9 cellular contexts compared by ENCODE assay signal in genomic region chr16:17345043-17345442, GRCh38.
A peak's percentile ranks its signal among the peaks of the same experiment; 100 is the strongest.
DNase-seq lines count a peak whose midpoint lies in the region; ATAC-seq and TF ChIP-seq lines count a peak whose summit lies in the region.
"Had no signal": no experiment of that assay in that cellular context is flagged by ENCODE, and none has a peak within 500 bp of the region (broad histone marks: within the 10 kb centered on the region; RNA-seq: fewer than 3 reads in every experiment).

No MANE protein-coding gene starts in this region.

- H3K36me3 Mint-ChIP-seq in MCF 10A (ENCODE audit: insufficient read depth, unreplicated experiment) = no peaks in the 10 kb centered on the region
- peaks cover 0 to 7% of the 10 kb centered on the region in 2 donors for H3K36me3 Mint-ChIP-seq in activated naive CD4-positive, alpha-beta T cell treated with anti-CD3 and anti-CD28 coated beads, Interleukin-2, amount 50 U/mL, for 72 hours

- peaks cover 20% of the 10 kb centered on the region for H3K9me3 Mint-ChIP-seq in MCF 10A (ENCODE audit: unreplicated experiment)
- H3K9me3 Mint-ChIP-seq in activated naive CD4-positive, alpha-beta T cell treated with anti-CD3 and anti-CD28 coated beads, Interleukin-2, amount 50 U/mL, for 72 hours = no peaks in the 10 kb centered on the region
- H3K9me3 Mint-ChIP-seq: CD8-positive, alpha-beta T cell had no signal

- H3K27ac ChIP-seq in breast epithelium (peak overlapping the region; percentile 56 to 72), lower lobe of right lung (peak overlapping the region; percentile 18)

- CTCF ChIA-PET in MCF 10A (lab: Yijun Ruan, JAX) = no interaction called here

- H3K4me1 Mint-ChIP-seq in MCF 10A (ENCODE audit: insufficient read depth, unreplicated experiment) = no peaks in the 10 kb centered on the region

- no peak overlapping the region for H3K4me3 ChIP-seq in breast epithelium
- H3K4me3 ChIP-seq in lower lobe of right lung = no peak overlapping the region

- no peak overlapping the region for H3K27ac Mint-ChIP-seq in MCF 10A (ENCODE audit: low read depth, unreplicated experiment)
- H3K27ac Mint-ChIP-seq in activated naive CD4-positive, alpha-beta T cell treated with anti-CD3 and anti-CD28 coated beads, Interleukin-2, amount 50 U/mL, for 72 hours = peak overlapping the region; percentile 72 to 73
- H3K27ac Mint-ChIP-seq: CD8-positive, alpha-beta T cell had no signal

- DNase-seq in breast epithelium (ENCODE audit: low spot score in 2 of 2) (peak in 1 of 2 donors; percentile 89), MCF 10A (ENCODE audit: unreplicated experiment) (no peak), lower lobe of right lung (no peak), ureter (ENCODE audit: low spot score) (peak; percentile 63), NCI-H146 treated with DMSO at 0.1 percent for 48 hours (lab: John Stamatoyannopoulos, UW; ENCODE audit: unreplicated experiment) (no peak), dermis blood vessel endothelial cell (no peak)
- no peak for DNase-seq in activated naive CD4-positive, alpha-beta T cell treated with anti-CD3 and anti-CD28 coated beads, Interleukin-2, amount 50 U/mL, for 72 hours (ENCODE audit: low spot score in 2 of 2)

- H3K27me3 ChIP-seq in breast epithelium (no peaks in the 10 kb centered on the region), lower lobe of right lung (ENCODE audit: low read depth) (no peaks in the 10 kb centered on the region)

- peak; percentile 46 to 58 for ATAC-seq in activated naive CD4-positive, alpha-beta T cell treated with anti-CD3 and anti-CD28 coated beads, Interleukin-2, amount 50 U/mL, for 72 hours
- peak; percentile 67 to 71 for ATAC-seq in lower lobe of right lung
- ATAC-seq in HG03460 (IDR thresholded peaks at IDR 0.05; ENCODE audit: unreplicated experiment) = no peak
- ATAC-seq: CD8-positive, alpha-beta T cell had no signal

- H3K9me3 ChIP-seq in breast epithelium (no peaks in the 10 kb centered on the region), lower lobe of right lung (no peaks in the 10 kb centered on the region)

- H3K27me3 Mint-ChIP-seq in MCF 10A (ENCODE audit: insufficient read depth, unreplicated experiment) = no peaks in the 10 kb centered on the region

- TF ChIP-seq CTCF in breast epithelium (IDR thresholded peaks at IDR 0.05) (no peak), MCF 10A (IDR thresholded peaks at IDR 0.05; ENCODE audit: unreplicated experiment) (no peak), lower lobe of right lung (IDR thresholded peaks at IDR 0.05) (no peak)

- no TSS peak for BruUV-seq in MCF 10A (replicated peaks; lab: Mats Ljungman, UMichigan)

- H3K4me3 Mint-ChIP-seq in MCF 10A (ENCODE audit: unreplicated experiment) = no peak overlapping the region
- H3K4me3 Mint-ChIP-seq: CD8-positive, alpha-beta T cell had no signal

- no peak for TF ChIP-seq POLR2A in breast epithelium (IDR thresholded peaks at IDR 0.05)

- H3K4me1 ChIP-seq in breast epithelium (no peaks in the 10 kb centered on the region), lower lobe of right lung (peaks cover 47% of the 10 kb centered on the region)

- POLR2A ChIA-PET in MCF 10A (lab: Yijun Ruan, JAX) = no interaction called here

- intact Hi-C loops in breast epithelium (cut with DNase I; ENCODE audit: low total_unique reads) (no loop called here), MCF 10A (cut with micrococcal nuclease) (no loop called here), lower lobe of right lung (cut with DNase I) (no loop called here)

- no peaks in the 10 kb centered on the region for H3K36me3 ChIP-seq in breast epithelium
- no peaks in the 10 kb centered on the region for H3K36me3 ChIP-seq in lower lobe of right lung
